In the genomic region with DNA sequence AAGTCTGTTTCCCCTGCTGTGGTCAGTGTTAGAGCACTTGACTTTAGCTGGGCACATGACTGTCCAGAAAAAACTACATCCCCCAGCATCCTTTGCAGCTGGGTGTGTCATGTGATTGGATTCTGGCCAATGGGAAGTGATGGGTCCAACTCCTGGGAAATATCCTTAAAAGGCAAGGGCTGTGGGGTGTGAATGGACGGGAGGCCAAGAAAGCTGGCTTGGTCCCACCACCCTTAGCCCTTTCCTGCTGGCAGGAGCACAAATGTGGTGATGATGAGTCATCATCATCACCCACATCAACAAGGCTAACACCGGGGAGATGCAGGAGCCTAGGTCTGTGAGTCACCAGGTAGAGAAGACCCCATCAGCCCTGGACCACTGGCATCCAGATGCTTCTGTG, we compare ENCODE assay signal across 10 cellular contexts.
DNase-seq lines count a peak whose midpoint lies in the region; ATAC-seq and TF ChIP-seq lines count a peak whose summit lies in the region.
"Had no signal": no experiment of that assay in that cellular context is flagged by ENCODE, and none has a peak within 500 bp of the region (broad histone marks: within the 10 kb centered on the region; RNA-seq: fewer than 3 reads in every experiment).

No MANE protein-coding gene starts in this region.

- no peaks in the 10 kb centered on the region for H3K9me3 ChIP-seq in RWPE2 (ENCODE audit: severe bottlenecking)

- TF ChIP-seq CTCF in RWPE2 (IDR thresholded peaks at IDR 0.05; ENCODE audit: poor library complexity, severe bottlenecking) (no peak), fibroblast of the aortic adventitia (IDR thresholded peaks at IDR 0.05; ENCODE audit: insufficient read depth, low read length) (no peak)

- H3K4me3 ChIP-seq in H7 (ENCODE audit: insufficient read depth, low read depth, low read length) = no peak overlapping the region
- no peak overlapping the region for H3K4me3 ChIP-seq in RWPE2 (ENCODE audit: severe bottlenecking)
- H3K4me3 ChIP-seq in fibroblast of the aortic adventitia (ENCODE audit: low read depth, low read length) = no peak overlapping the region

- peak; percentile 64 for ATAC-seq in RWPE2 (ENCODE audit: low read depth)
- ATAC-seq in GM19455 (IDR thresholded peaks at IDR 0.05; ENCODE audit: unreplicated experiment) = no peak
- no peak for ATAC-seq in GM18867 (IDR thresholded peaks at IDR 0.05; ENCODE audit: unreplicated experiment)
- no peak for ATAC-seq in GM21526 (IDR thresholded peaks at IDR 0.05; ENCODE audit: low FRiP score, unreplicated experiment)

- DNase-seq in H7 = peak; percentile 88
- DNase-seq in RWPE2 (ENCODE audit: low spot score) = no peak
- peak; percentile 93 for DNase-seq in fibroblast of the aortic adventitia (ENCODE audit: low read depth)
- DNase-seq in pulmonary artery endothelial cell (ENCODE audit: low read depth, low spot score) = peak; percentile 15
- no peak for DNase-seq in activated CD4-positive, alpha-beta T cell treated with anti-CD3 and anti-CD28 coated beads, Interleukin-2, amount 50 U/mL, for 48 hours
- DNase-seq: activated CD8-positive, alpha-beta memory T cell treated with anti-CD3 and anti-CD28 coated beads for 24 hours; stimulated activated CD4-positive, alpha-beta T cell treated with anti-CD3 and anti-CD28 coated beads, Interleukin-4, amount 100 ng/mL, for 1 hour had no signal

- H3K36me3 ChIP-seq in H7 (replicated peaks; ENCODE audit: control insufficient read depth, insufficient read depth, low read length) (no peaks in the 10 kb centered on the region), RWPE2 (ENCODE audit: low read depth) (no peaks in the 10 kb centered on the region)

- H3K27me3 ChIP-seq in H7 (ENCODE audit: control insufficient read depth, insufficient read depth, low read length) = no peaks in the 10 kb centered on the region
- no peaks in the 10 kb centered on the region for H3K27me3 ChIP-seq in RWPE2 (ENCODE audit: insufficient read depth, poor library complexity, severe bottlenecking)

- H3K27ac ChIP-seq in RWPE2 (ENCODE audit: poor library complexity, severe bottlenecking) = no peak overlapping the region

- peaks cover 5% of the 10 kb centered on the region for H3K4me1 ChIP-seq in RWPE2 (ENCODE audit: insufficient read depth, poor library complexity, severe bottlenecking)

Comparison
In these comparisons a context has a peak if more than half of its experiments do, and no peak if none do; other contexts are left out.
1. DNase-seq: peak in H7 (single experiment), fibroblast of the aortic adventitia (single experiment) and pulmonary artery endothelial cell (single experiment); none in RWPE2 (single experiment) and activated CD4-positive, alpha-beta T cell treated with anti-CD3 and anti-CD28 coated beads, Interleukin-2, amount 50 U/mL, for 48 hours (0 of 2).